Comparison of ENCODE assay signal across 8 cellular contexts in genomic region chr19:3367572-3368440, GRCh38. TPM values are rescaled to one million over a fixed set of nuclear protein-coding genes. Genes with fewer than 3 reads are reported as not detected.
DNase-seq lines count a peak whose midpoint lies in the region; ATAC-seq and TF ChIP-seq lines count a peak whose summit lies in the region.

No MANE protein-coding gene starts in this region.

- peak overlapping the region; percentile 56 for H3K4me3 Mint-ChIP-seq in natural killer cell treated with Interleukin-12 subunit alpha and Interleukin-12 subunit beta and Interleukin-15 and Interleukin-18, amount 100 ng/mL, for 72 hours

- H3K36me3 Mint-ChIP-seq in natural killer cell treated with Interleukin-12 subunit alpha and Interleukin-12 subunit beta and Interleukin-15 and Interleukin-18, amount 100 ng/mL, for 72 hours = no peaks in the 10 kb centered on the region

- H3K4me2 ChIP-seq in BLaER1 (peak overlapping the region; percentile 96), Loucy (ENCODE audit: low read depth, low read length, poor library complexity, severe bottlenecking) (peak overlapping the region; percentile 78)

- peaks cover 95% of the 10 kb centered on the region for H3K79me2 ChIP-seq in Loucy (ENCODE audit: insufficient read depth, low read length)

- ATAC-seq in natural killer cell treated with Interleukin-12 subunit alpha and Interleukin-12 subunit beta and Interleukin-15 and Interleukin-18, amount 100 ng/mL, for 72 hours = no peak
- no peak for ATAC-seq in GM21529 (IDR thresholded peaks at IDR 0.05; ENCODE audit: unreplicated experiment)
- ATAC-seq in GM21381 (IDR thresholded peaks at IDR 0.05; ENCODE audit: unreplicated experiment) = no peak

- H4K20me1 ChIP-seq in BLaER1 = peaks cover 74% of the 10 kb centered on the region
- peaks cover 43% of the 10 kb centered on the region for H4K20me1 ChIP-seq in Loucy (ENCODE audit: insufficient read depth, low read length, poor library complexity, severe bottlenecking)

- H3K9me2 ChIP-seq in Loucy (replicated peaks; ENCODE audit: low read depth, low read length) = no peaks in the 10 kb centered on the region

- H2AFZ ChIP-seq in Loucy (ENCODE audit: low read length) = no peak overlapping the region

- DNase-seq in choroid plexus epithelial cell (ENCODE audit: low read depth) (no peak), NCI-H524 treated with DMSO at 0.1 percent for 48 hours (lab: John Stamatoyannopoulos, UW) (no peak)
- DNase-seq in natural killer cell treated with Interleukin-12 subunit alpha and Interleukin-12 subunit beta and Interleukin-15 and Interleukin-18, amount 100 ng/mL, for 72 hours (ENCODE audit: low spot score) = no peak
- no peak for DNase-seq in stimulated activated CD4-positive, alpha-beta T cell treated with anti-CD3 and anti-CD28 coated beads, Interleukin-2, amount 100 ng/mL, for 48 hours

- no peak overlapping the region for H3K27ac Mint-ChIP-seq in natural killer cell treated with Interleukin-12 subunit alpha and Interleukin-12 subunit beta and Interleukin-15 and Interleukin-18, amount 100 ng/mL, for 72 hours

- no peaks in the 10 kb centered on the region for H3K36me3 ChIP-seq in BLaER1
- H3K36me3 ChIP-seq in Loucy (ENCODE audit: insufficient read depth, low read length) = no peaks in the 10 kb centered on the region

- H3K4me3 ChIP-seq in BLaER1 (peak overlapping the region; percentile 74), Loucy (ENCODE audit: low read length, poor library complexity, severe bottlenecking) (peak overlapping the region; percentile 82), choroid plexus epithelial cell (ENCODE audit: low read depth, low read length) (peak overlapping the region; percentile 74)

- peaks cover 6% of the 10 kb centered on the region; the same call in 1 of the 2 replicates for H3F3A ChIP-seq in Loucy (ENCODE audit: low read depth)

- H3K27me3 Mint-ChIP-seq in natural killer cell treated with Interleukin-12 subunit alpha and Interleukin-12 subunit beta and Interleukin-15 and Interleukin-18, amount 100 ng/mL, for 72 hours = peaks cover 9 to 13% of the 10 kb centered on the region in 2 donors

- H3K27me3 ChIP-seq in BLaER1 = no peaks in the 10 kb centered on the region
- peaks cover 5% of the 10 kb centered on the region for H3K27me3 ChIP-seq in Loucy (ENCODE audit: insufficient read depth, low read length, poor library complexity, severe bottlenecking)

- TF ChIP-seq CTCF in Loucy (conservative IDR thresholded peaks at IDR 0.05; ENCODE audit: low read length) = no peak
- no peak for TF ChIP-seq CTCF in choroid plexus epithelial cell (conservative IDR thresholded peaks at IDR 0.05; ENCODE audit: low read depth, low read length)

- H3K4me1 ChIP-seq in BLaER1 = peaks cover 83% of the 10 kb centered on the region
- H3K4me1 ChIP-seq in Loucy (ENCODE audit: insufficient read depth, low read length, poor library complexity, severe bottlenecking) = peaks cover 57% of the 10 kb centered on the region

- H3K4me1 Mint-ChIP-seq in natural killer cell treated with Interleukin-12 subunit alpha and Interleukin-12 subunit beta and Interleukin-15 and Interleukin-18, amount 100 ng/mL, for 72 hours (ENCODE audit: low read depth in 2 of 2) = peaks cover 33 to 42% of the 10 kb centered on the region in 2 donors

- peak overlapping the region; percentile 90 for H3K9ac ChIP-seq in BLaER1
- H3K9ac ChIP-seq in Loucy (ENCODE audit: low read depth, low read length, poor library complexity, severe bottlenecking) = peak overlapping the region; percentile 93

- H3K9me3 ChIP-seq in BLaER1 (no peaks in the 10 kb centered on the region), Loucy (ENCODE audit: insufficient read depth, low read depth, low read length) (no peaks in the 10 kb centered on the region)

- H3K27ac ChIP-seq in BLaER1 = peak overlapping the region; percentile 95

- H3K9me3 Mint-ChIP-seq in natural killer cell treated with Interleukin-12 subunit alpha and Interleukin-12 subunit beta and Interleukin-15 and Interleukin-18, amount 100 ng/mL, for 72 hours = no peaks in the 10 kb centered on the region

RNA-seq across cellular contexts. Expression of gene NFIC, which starts 1.4 kb away (rescaled TPM):
- total RNA-seq in natural killer cell treated with Interleukin-12 subunit alpha and Interleukin-12 subunit beta and Interleukin-15 and Interleukin-18, amount 100 ng/mL, for 72 hours = 10 to 100 TPM; 21.4 to 41.7 TPM
